17 cellular contexts compared by ENCODE assay signal in genomic region chr18:61870151-61870550, GRCh38. TPM values are rescaled to one million over a fixed set of nuclear protein-coding genes. Genes with fewer than 3 reads are reported as not detected.
DNase-seq lines count a peak whose midpoint lies in the region; ATAC-seq and TF ChIP-seq lines count a peak whose summit lies in the region.
"Had no signal": no experiment of that assay in that cellular context is flagged by ENCODE, and none has a peak within 500 bp of the region (broad histone marks: within the 10 kb centered on the region; RNA-seq: fewer than 3 reads in every experiment).

No MANE protein-coding gene starts in this region.

- no peak for TF ChIP-seq POLR2A in heart left ventricle (IDR thresholded peaks at IDR 0.05)

- H3K27ac ChIP-seq in heart left ventricle: peak overlapping the region in 7 of 12 donors; percentile 5 to 60 (median 14)
- no peak overlapping the region for H3K27ac ChIP-seq in PC-9
- H3K27ac ChIP-seq: HL-60 had no signal

- no peak overlapping the region for H3K4me2 ChIP-seq in PC-9

- no peaks in the 10 kb centered on the region for H3K79me2 ChIP-seq in PC-9 (ENCODE audit: low read depth)

- no peak for TF ChIP-seq CTCF in heart left ventricle (IDR thresholded peaks at IDR 0.05)
- TF ChIP-seq CTCF in PC-9 (conservative IDR thresholded peaks at IDR 0.05): no peak

- POLR2A ChIA-PET in PC-9 (lab: Charles Lee; ENCODE audit: unreplicated experiment): no interaction called here

- H3F3A ChIP-seq in PC-9 (ENCODE audit: insufficient read depth, low read depth): no peaks in the 10 kb centered on the region

- WGBS in heart left ventricle, 4 donors: 44 to 58% (median 52%) methylated on average over 8 of the region's 8 CpGs

- peak in 1 of 5 donors; percentile 48 for DNase-seq in heart left ventricle
- no peak for DNase-seq in cardiac septum (ENCODE audit: low spot score)
- peak; percentile 52 for DNase-seq in amniotic epithelial cell (ENCODE audit: low read depth)
- peak; percentile 20 for DNase-seq in iPS-NIHi11 (ENCODE audit: low spot score)
- DNase-seq in smooth muscle cell of the brain vasculature (ENCODE audit: low read depth, low spot score): peak; percentile 86
- no peak for DNase-seq in PC-9
- no peak for DNase-seq in Kasumi-1 (lab: John Stamatoyannopoulos, UW)
- DNase-seq: ACHN; activated CD4-positive, alpha-beta T cell treated with anti-CD3 and anti-CD28 coated beads, Interleukin-2, amount 50 U/mL, for 48 hours; activated effector memory CD4-positive, alpha-beta T cell treated with Interleukin-2 at 50 U/mL for 16 hours; midbrain; NCI-H2029; PC-3; T1000 had no signal

- no TSS peak for BruUV-seq in PC-9 (replicated peaks; lab: Mats Ljungman, UMichigan)

- H3K9me3 ChIP-seq in heart left ventricle (no peaks in the 10 kb centered on the region), PC-9 (ENCODE audit: insufficient read depth, low read depth) (no peaks in the 10 kb centered on the region)
- H3K9me3 ChIP-seq: breast epithelium had no signal

- H3K4me3 ChIP-seq in heart left ventricle (peak overlapping the region in 1 of 12 donors; percentile 14), PC-9 (no peak overlapping the region)

- no peaks in the 10 kb centered on the region for H4K20me1 ChIP-seq in PC-9 (ENCODE audit: insufficient read depth)

- H3K27me3 ChIP-seq in heart left ventricle (no peaks in the 10 kb centered on the region), PC-9 (ENCODE audit: insufficient read depth, low read depth) (no peaks in the 10 kb centered on the region)
- H3K27me3 ChIP-seq: breast epithelium had no signal

- no peak overlapping the region for H2AFZ ChIP-seq in PC-9

- no peaks in the 10 kb centered on the region for H3K9me2 ChIP-seq in PC-9 (ENCODE audit: insufficient read depth)

- CTCF ChIA-PET in PC-9 (lab: Charles Lee): no interaction called here

- intact Hi-C loops in heart left ventricle (cut with DNase I) (no loop called here), cardiac septum (cut with DNase I) (loop anchor here (2.0 kb wide), 1 partner anchor 33 kb away; no protein-coding TSS in a partner anchor), PC-9 (cut with micrococcal nuclease; ENCODE audit: unreplicated experiment) (no loop called here)

- peaks cover 0 to 49% (median 17%) of the 10 kb centered on the region in 12 donors for H3K4me1 ChIP-seq in heart left ventricle
- no peaks in the 10 kb centered on the region for H3K4me1 ChIP-seq in PC-9 (replicated peaks; ENCODE audit: insufficient read depth)
- H3K4me1 ChIP-seq: breast epithelium had no signal

- H3K36me3 ChIP-seq in heart left ventricle (peaks cover 0 to 7% (median 0%) of the 10 kb centered on the region in 9 donors), PC-9 (ENCODE audit: low read depth) (no peaks in the 10 kb centered on the region)
- H3K36me3 ChIP-seq: breast epithelium had no signal

- ATAC-seq in heart left ventricle: peak; percentile 15 to 91 (median 62)
- no peak for ATAC-seq in GM21515 (IDR thresholded peaks at IDR 0.05; ENCODE audit: unreplicated experiment)
- ATAC-seq: PC-3 had no signal

RNA-seq across cellular contexts. Expression of gene RNF152, which starts 22.7 kb away (rescaled TPM):
- total RNA-seq in heart left ventricle (10 to 100 TPM in 7 of 9 donors, 1 to 10 TPM in 2; 7.5 to 24.0 (median 11.1) TPM), cardiac septum (10.2 TPM), PC-9 (2021) (0.20 TPM in 1 of 2 replicates, not detected in the other)
- 1 to 10 TPM; 2.8 to 3.9 TPM for polyA plus RNA-seq in heart left ventricle

Comparison
In these comparisons a context has a peak if more than half of its experiments do, and no peak if none do; other contexts are left out.
1. DNase-seq: peak in amniotic epithelial cell (single experiment), iPS-NIHi11 (single experiment) and smooth muscle cell of the brain vasculature (single experiment); none in cardiac septum (single experiment), PC-9 (0 of 2) and Kasumi-1 (0 of 2).